ENCODE assay signal across 11 cellular contexts in genomic region chrX:46649421-46650260, GRCh38.
A peak's percentile ranks its signal among the peaks of the same experiment; 100 is the strongest.
DNase-seq lines count a peak whose midpoint lies in the region; ATAC-seq, FAIRE-seq and TF ChIP-seq lines count a peak whose summit lies in the region.
"Had no signal": no experiment of that assay in that cellular context is flagged by ENCODE, and none has a peak within 500 bp of the region (broad histone marks: within the 10 kb centered on the region; RNA-seq: fewer than 3 reads in every experiment).

No MANE protein-coding gene starts in this region.

- TF ChIP-seq CTCF in BE2C (IDR thresholded peaks at IDR 0.05; ENCODE audit: low read depth, low read length) (no peak), astrocyte of the spinal cord (IDR thresholded peaks at IDR 0.05; ENCODE audit: low read depth, low read length) (no peak), MCF 10A (IDR thresholded peaks at IDR 0.05; ENCODE audit: unreplicated experiment) (no peak)

- CTCF ChIA-PET in MCF 10A (lab: Yijun Ruan, JAX), result interaction anchor here (0.6 to 1.1 kb wide), 4 partner anchors 25 to 437 kb away, joined by 3 to 4 read pairs (median 4); no protein-coding TSS in a partner anchor

- no peaks in the 10 kb centered on the region for H3K4me1 ChIP-seq in BE2C
- peaks cover 11% of the 10 kb centered on the region for H3K4me1 ChIP-seq in mesodermal cell (ENCODE audit: control insufficient read depth, insufficient read depth, low read length, poor library complexity, severe bottlenecking)

- H3K4me1 Mint-ChIP-seq in MCF 10A (ENCODE audit: insufficient read depth, unreplicated experiment), result no peaks in the 10 kb centered on the region

- H3K36me3 ChIP-seq in BE2C (no peaks in the 10 kb centered on the region), mesodermal cell (ENCODE audit: control insufficient read depth, insufficient read depth, low read length) (no peaks in the 10 kb centered on the region)

- WGBS in mesodermal cell (ENCODE audit: insufficient coverage in 2 of 2), 2 experiments, result 33 to 80% methylated on average over 1 to 3 of the region's 7 CpGs

- no peaks in the 10 kb centered on the region for H3K9me3 Mint-ChIP-seq in MCF 10A (ENCODE audit: unreplicated experiment)

- ATAC-seq in GM21619 (IDR thresholded peaks at IDR 0.05; ENCODE audit: unreplicated experiment), result no peak

- no peak overlapping the region for H3K4me3 ChIP-seq in BE2C (ENCODE audit: low read depth, low read length)
- no peak overlapping the region for H3K4me3 ChIP-seq in astrocyte of the spinal cord (ENCODE audit: low read depth, low read length)
- H3K4me3 ChIP-seq in mesodermal cell (ENCODE audit: extremely low read depth, insufficient read depth, low read length, poor library complexity, severe bottlenecking), result no peak overlapping the region

- no peaks in the 10 kb centered on the region for H3K27me3 ChIP-seq in BE2C

- BruUV-seq in MCF 10A (replicated peaks; lab: Mats Ljungman, UMichigan), result no TSS peak

- POLR2A ChIA-PET in MCF 10A (lab: Yijun Ruan, JAX), result no interaction called here

- no peak for FAIRE-seq in HTR-8/SVneo (lab: Jason Lieb, UNC)

- in situ Hi-C loops in astrocyte of the spinal cord (cut with HindIII; ENCODE audit: low sequenced_read_pairs), result no loop called here

- H3K4me3 Mint-ChIP-seq in MCF 10A (ENCODE audit: unreplicated experiment), result no peak overlapping the region

- intact Hi-C loops in MCF 10A (cut with micrococcal nuclease), result loop anchor here (5.0 kb wide), 1 partner anchor 108 kb away; the partner anchor contains the start of gene SLC9A7

- H3K36me3 Mint-ChIP-seq in MCF 10A (ENCODE audit: insufficient read depth, unreplicated experiment), result peaks cover 28% of the 10 kb centered on the region

- H3K9me3 ChIP-seq in BE2C, result no peaks in the 10 kb centered on the region
- no peaks in the 10 kb centered on the region for H3K9me3 ChIP-seq in mesodermal cell (ENCODE audit: control insufficient read depth, low read length)

- peak overlapping the region; percentile 64 for H3K27ac ChIP-seq in mesodermal cell (ENCODE audit: low read depth, low read length, severe bottlenecking)
- H3K27ac ChIP-seq: RWPE1 had no signal

- DNase-seq in BE2C (peak; percentile 38), NCI-H1417 (lab: John Stamatoyannopoulos, UW) (peak in 2 of 3 experiments; percentile 43 to 74), astrocyte of the spinal cord (ENCODE audit: low read depth, low spot score) (peak; percentile 59), HTR-8/SVneo (ENCODE audit: insufficient read length, low spot score) (no peak), NCI-H524 (lab: John Stamatoyannopoulos, UW) (no peak), MCF 10A (ENCODE audit: unreplicated experiment) (no peak)
- DNase-seq: activated effector memory CD4-positive, alpha-beta T cell treated with anti-CD3 and anti-CD28 coated beads, Interleukin-2, amount 50 U/mL, for 16 hours; HCEC 1CT had no signal

- H3K27me3 Mint-ChIP-seq in MCF 10A (ENCODE audit: insufficient read depth, unreplicated experiment), result peaks cover 41% of the 10 kb centered on the region

- no peak overlapping the region for H3K27ac Mint-ChIP-seq in MCF 10A (ENCODE audit: low read depth, unreplicated experiment)

Comparison
In these comparisons a context has a peak if more than half of its experiments do, and no peak if none do; other contexts are left out.
1. DNase-seq: peak in BE2C (single experiment), NCI-H1417 (2 of 3) and astrocyte of the spinal cord (single experiment); none in HTR-8/SVneo (single experiment), NCI-H524 (0 of 2) and MCF 10A (single experiment).